In the genomic region with DNA sequence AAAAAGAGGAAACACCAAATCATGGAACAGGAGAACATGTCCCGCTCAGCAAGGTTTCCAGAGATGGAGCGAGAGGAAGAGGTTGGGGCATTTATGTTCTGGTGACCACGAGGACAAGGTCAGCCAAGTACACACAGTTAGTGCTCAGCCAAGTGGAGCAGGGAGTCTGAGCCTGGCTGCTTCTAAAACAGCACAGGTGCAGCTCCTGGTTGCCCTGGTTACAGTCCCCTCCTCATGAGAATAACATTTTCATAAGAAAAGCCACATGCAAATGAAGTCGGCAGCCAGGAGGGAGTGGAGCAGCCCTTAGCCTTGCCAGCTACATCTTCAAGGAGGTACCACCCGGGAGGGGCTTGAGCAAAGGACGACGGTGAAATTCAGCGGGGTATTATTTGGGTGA, we compare ENCODE assay signal across 20 cellular contexts.
DNase-seq lines count a peak whose midpoint lies in the region; ATAC-seq and TF ChIP-seq lines count a peak whose summit lies in the region.
"Had no signal": no experiment of that assay in that cellular context is flagged by ENCODE, and none has a peak within 500 bp of the region (broad histone marks: within the 10 kb centered on the region; RNA-seq: fewer than 3 reads in every experiment).

No MANE protein-coding gene starts in this region.

- ATAC-seq in HG03354 (IDR thresholded peaks at IDR 0.05; ENCODE audit: poor library complexity, severe bottlenecking, unreplicated experiment) (peak; percentile 71), HG02973 (IDR thresholded peaks at IDR 0.05; ENCODE audit: unreplicated experiment) (no peak)
- ATAC-seq: activated CD4-positive, alpha-beta T cell treated with anti-CD3 and anti-CD28 coated beads for 36 hours; body of pancreas; GM12878; sciatic nerve had no signal

- no peak for TF ChIP-seq CTCF in GM12865 (IDR thresholded peaks at IDR 0.05; ENCODE audit: insufficient read depth, low read depth, low read length, missing control alignments)

- peak; percentile 21 for DNase-seq in GM12865 (ENCODE audit: low read depth)
- peak; percentile 42 for DNase-seq in RPMI8226
- peak; percentile 70 for DNase-seq in left kidney (ENCODE audit: low read depth, low spot score)
- no peak for DNase-seq in NCI-H2029 treated with DMSO at 0.1 percent for 48 hours (lab: John Stamatoyannopoulos, UW)
- no peak for DNase-seq in medulla oblongata (ENCODE audit: extremely low spot score)
- DNase-seq: activated CD4-positive, alpha-beta T cell treated with anti-CD3 and anti-CD28 coated beads for 36 hours; activated naive CD8-positive, alpha-beta T cell treated with anti-CD3 and anti-CD28 coated beads for 36 hours; body of pancreas; colonic mucosa; COR-L47; GDM1; KBM-7; kidney; MV-4-11; NK-92 treated with Interleukin-12 subunit alpha and Interleukin-12 subunit beta, amount 100 ng/mL, for 24 hours; stimulated activated naive CD4-positive, alpha-beta T cell had no signal

- H3K4me3 ChIP-seq in GM12865 (ENCODE audit: low read depth, low read length): no peak overlapping the region
- H3K4me3 ChIP-seq: body of pancreas, colonic mucosa, GM12878 had no signal

Comparison
In these comparisons a context has a peak if more than half of its experiments do, and no peak if none do; other contexts are left out.
1. DNase-seq: peak in GM12865 (single experiment), RPMI8226 (single experiment) and left kidney (single experiment); none in NCI-H2029 treated with DMSO at 0.1 percent for 48 hours (single experiment) and medulla oblongata (single experiment).